In the genomic region with DNA sequence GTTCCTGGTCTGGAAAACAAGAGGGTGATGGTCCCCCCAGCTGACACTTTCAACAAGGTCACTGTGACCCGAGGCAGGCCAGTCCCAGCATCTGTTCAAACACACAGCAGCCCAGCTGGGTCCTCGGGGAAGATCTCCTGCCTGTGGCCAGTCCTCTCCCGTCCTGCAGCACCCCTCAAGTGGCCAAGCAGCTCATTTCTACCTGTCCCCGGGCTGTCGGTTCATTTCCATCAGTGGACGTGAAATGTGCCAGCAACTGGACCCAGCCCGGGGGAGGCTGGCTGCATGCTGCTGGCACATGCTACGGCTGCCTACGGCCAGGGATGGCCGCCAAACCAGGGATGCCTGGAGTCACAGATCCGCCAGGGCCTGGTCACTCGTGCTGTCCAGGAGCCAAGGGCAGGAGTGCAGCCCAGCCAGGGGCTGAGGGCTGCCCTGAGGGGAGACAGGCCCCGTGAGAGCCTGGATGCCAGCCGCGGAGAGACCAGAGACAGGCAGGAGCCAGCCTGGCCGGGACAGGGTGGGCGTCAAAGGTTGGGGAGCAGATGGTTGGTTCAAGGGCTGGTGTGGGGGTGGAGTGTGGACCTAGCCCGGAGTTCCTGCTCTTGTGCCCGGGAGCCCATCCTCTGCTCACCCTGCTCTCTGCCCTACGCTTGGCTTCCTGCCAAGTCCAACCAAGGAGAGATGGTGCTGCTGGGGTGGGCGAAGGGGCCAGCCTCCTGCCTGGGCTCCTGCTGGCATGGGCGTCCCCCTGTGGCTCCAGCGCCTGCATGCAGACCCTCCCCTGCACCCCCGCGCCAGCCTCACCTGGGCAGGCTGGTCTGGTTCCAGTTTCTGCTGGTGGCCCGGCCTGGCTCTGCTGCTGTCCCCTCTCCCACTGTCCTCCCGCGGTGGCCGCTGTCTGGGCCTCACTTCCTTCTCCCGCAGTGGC, we compare ENCODE assay signal across 16 cellular contexts.
DNase-seq lines count a peak whose midpoint lies in the region; ATAC-seq and TF ChIP-seq lines count a peak whose summit lies in the region.
"Had no signal": no experiment of that assay in that cellular context is flagged by ENCODE, and none has a peak within 500 bp of the region (broad histone marks: within the 10 kb centered on the region; RNA-seq: fewer than 3 reads in every experiment).

No MANE protein-coding gene starts in this region.

- no peak overlapping the region for H3K4me3 Mint-ChIP-seq in CD14-positive monocyte
- H3K4me3 Mint-ChIP-seq in nephron progenitor cell = no peak overlapping the region
- H3K4me3 Mint-ChIP-seq: activated CD8-positive, alpha-beta T cell treated with anti-CD3 and anti-CD28 coated beads for 36 hours had no signal

- DNase-seq in CD14-positive monocyte (ENCODE audit: low spot score) (peak; percentile 38), NT2/D1 (ENCODE audit: low read depth, low spot score) (no peak), heart right ventricle (peak; percentile 46 to 53), posterior vena cava (ENCODE audit: low spot score) (peak; percentile 81), NCI-H2171 treated with DMSO at 0.1 percent for 48 hours (lab: John Stamatoyannopoulos, UW) (no peak), NCI-H1436 treated with DMSO at 0.1 percent for 48 hours (lab: John Stamatoyannopoulos, UW) (no peak), nephron progenitor cell (no peak)
- DNase-seq: activated CD8-positive, alpha-beta T cell treated with anti-CD3 and anti-CD28 coated beads for 36 hours; activated gamma-delta T cell; MM.1S; stimulated activated naive CD4-positive, alpha-beta T cell treated with Interleukin-2 at 50 U/mL for 16 hours had no signal

- peak overlapping the region in 4 of 10 donors; percentile 14 to 50 (median 40) for H3K27ac ChIP-seq in heart right ventricle
- H3K27ac ChIP-seq: ascending aorta, esophagus muscularis mucosa, SJSA1 had no signal

- H3K27me3 ChIP-seq in NT2/D1 (ENCODE audit: insufficient read depth, insufficient read length) (no peaks in the 10 kb centered on the region), heart right ventricle (no peaks in the 10 kb centered on the region)
- H3K27me3 ChIP-seq: ascending aorta, esophagus muscularis mucosa, SJSA1 had no signal

- peaks cover 28% of the 10 kb centered on the region for H3K4me1 Mint-ChIP-seq in CD14-positive monocyte
- H3K4me1 Mint-ChIP-seq in nephron progenitor cell = peaks cover 16% of the 10 kb centered on the region

- H3K4me1 ChIP-seq in NT2/D1 (ENCODE audit: insufficient read depth, insufficient read length) (no peaks in the 10 kb centered on the region), heart right ventricle (peaks cover 0 to 22% (median 11%) of the 10 kb centered on the region in 9 donors)
- H3K4me1 ChIP-seq: ascending aorta, SJSA1 had no signal

- H3K27me3 Mint-ChIP-seq in CD14-positive monocyte (ENCODE audit: low read depth in 3 of 3) (peaks cover 0 to 4% (median 2%) of the 10 kb centered on the region in 3 donors), nephron progenitor cell (ENCODE audit: low read depth, poor library complexity) (peaks cover 9% of the 10 kb centered on the region)

- H3K36me3 ChIP-seq in NT2/D1 (ENCODE audit: insufficient read depth, insufficient read length, low read length) (no peaks in the 10 kb centered on the region), heart right ventricle (no peaks in the 10 kb centered on the region)
- H3K36me3 ChIP-seq: ascending aorta, SJSA1 had no signal

- H3K4me3 ChIP-seq in NT2/D1 (ENCODE audit: insufficient read length, low read depth) (no peak overlapping the region), heart right ventricle (no peak overlapping the region)
- H3K4me3 ChIP-seq: ascending aorta, esophagus muscularis mucosa, mucosa of descending colon, SJSA1 had no signal

- peaks cover 0 to 2% (median 0%) of the 10 kb centered on the region in 7 donors for H3K9me3 Mint-ChIP-seq in CD14-positive monocyte
- H3K9me3 Mint-ChIP-seq in nephron progenitor cell = no peaks in the 10 kb centered on the region
- H3K9me3 Mint-ChIP-seq: activated CD8-positive, alpha-beta T cell treated with anti-CD3 and anti-CD28 coated beads for 36 hours had no signal

- peaks cover 3 to 4% of the 10 kb centered on the region in 2 donors for H3K36me3 Mint-ChIP-seq in CD14-positive monocyte
- H3K36me3 Mint-ChIP-seq in nephron progenitor cell (ENCODE audit: low read depth) = no peaks in the 10 kb centered on the region

- H3K27ac Mint-ChIP-seq in CD14-positive monocyte (no peak overlapping the region), nephron progenitor cell (no peak overlapping the region)
- H3K27ac Mint-ChIP-seq: activated CD8-positive, alpha-beta T cell treated with anti-CD3 and anti-CD28 coated beads for 36 hours had no signal

- H3K9me3 ChIP-seq in NT2/D1 (ENCODE audit: insufficient read depth, low read length) (0 out of 2 replicates have a peak, but pooled peaks cover 8% of the 10 kb centered on the region), heart right ventricle (no peaks in the 10 kb centered on the region)
- H3K9me3 ChIP-seq: ascending aorta, esophagus muscularis mucosa, mucosa of descending colon, SJSA1 had no signal

- ATAC-seq in heart right ventricle (peak; percentile 34 to 85 (median 67)), GM21515 (IDR thresholded peaks at IDR 0.05; ENCODE audit: unreplicated experiment) (no peak)
- ATAC-seq: activated CD8-positive, alpha-beta T cell treated with anti-CD3 and anti-CD28 coated beads for 36 hours; mucosa of descending colon had no signal

- 68 to 70% methylated on average over 29 to 30 of the region's 30 CpGs for WGBS in heart right ventricle, 2 donors

- H3K9ac ChIP-seq in NT2/D1 (ENCODE audit: insufficient read length, low read depth) = peak overlapping the region; percentile 8

- TF ChIP-seq CTCF in CD14-positive monocyte (IDR thresholded peaks at IDR 0.05) (no peak), heart right ventricle (IDR thresholded peaks at IDR 0.05) (no peak), nephron progenitor cell (IDR thresholded peaks at IDR 0.05) (no peak)

- intact Hi-C loops in CD14-positive monocyte (cut with micrococcal nuclease) = no loop called here
- intact Hi-C loops in heart right ventricle (cut with DNase I) = no loop called here
- intact Hi-C loops in posterior vena cava (cut with DNase I) = no loop called here

Comparison
In these comparisons a context has a peak if more than half of its experiments do, and no peak if none do; other contexts are left out.
1. DNase-seq: peak in CD14-positive monocyte (single experiment), heart right ventricle (2 of 2) and posterior vena cava (single experiment); none in NT2/D1 (single experiment), NCI-H2171 treated with DMSO at 0.1 percent for 48 hours (single experiment), NCI-H1436 treated with DMSO at 0.1 percent for 48 hours (single experiment) and nephron progenitor cell (single experiment).